14 cellular contexts compared by ENCODE assay signal in the genomic region with DNA sequence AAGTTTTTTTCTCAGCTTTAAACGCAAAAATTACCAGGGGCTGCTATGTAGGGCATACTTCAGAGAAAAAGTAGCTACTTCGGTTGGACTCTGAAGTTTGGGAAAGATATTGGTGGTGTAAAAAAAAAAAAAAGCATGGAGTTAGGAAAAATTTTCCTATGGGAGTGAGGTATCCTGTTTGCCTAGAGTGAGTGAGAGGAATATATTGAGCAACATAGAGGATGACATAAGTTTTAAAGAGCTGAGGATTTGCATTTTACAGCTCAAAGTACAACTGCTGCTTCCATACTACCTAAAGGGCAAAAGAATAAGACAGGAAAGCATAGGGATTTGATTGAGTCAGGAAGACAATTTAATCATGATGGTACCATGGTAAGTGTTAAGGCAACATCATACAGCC. TPM values are rescaled to one million over a fixed set of nuclear protein-coding genes. Genes with fewer than 3 reads are reported as not detected.
A peak's percentile ranks its signal among the peaks of the same experiment; 100 is the strongest.
DNase-seq lines count a peak whose midpoint lies in the region; ATAC-seq and TF ChIP-seq lines count a peak whose summit lies in the region.
"Had no signal": no experiment of that assay in that cellular context is flagged by ENCODE, and none has a peak within 500 bp of the region (broad histone marks: within the 10 kb centered on the region; RNA-seq: fewer than 3 reads in every experiment).

No MANE protein-coding gene starts in this region.

- WGBS in right lobe of liver (ENCODE audit: insufficient coverage, low coverage, low lambda C conversion rate, missing lambda C conversion rate) = 11% methylated on average over 2 of the region's 2 CpGs

- peak; percentile 12 for TF ChIP-seq POLR2A in right lobe of liver (IDR thresholded peaks at IDR 0.05)

- no peaks in the 10 kb centered on the region for H3K27me3 ChIP-seq in left ventricle myocardium inferior (ENCODE audit: low read depth)
- H3K27me3 ChIP-seq in right atrium auricular region = no peaks in the 10 kb centered on the region
- H3K27me3 ChIP-seq in right lobe of liver = no peaks in the 10 kb centered on the region
- H3K27me3 ChIP-seq: ascending aorta, spleen had no signal

- H3K4me3 ChIP-seq in left ventricle myocardium inferior (peak overlapping the region; percentile 68), right atrium auricular region (no peak overlapping the region), right lobe of liver (peak overlapping the region; percentile 40 to 50 (median 40))

- ATAC-seq in right lobe of liver = peak; percentile 61 to 79 (median 74)
- ATAC-seq in GM21825 (IDR thresholded peaks at IDR 0.05; ENCODE audit: unreplicated experiment) = no peak

- H3K36me3 ChIP-seq in left ventricle myocardium inferior = no peaks in the 10 kb centered on the region
- H3K36me3 ChIP-seq in right atrium auricular region = no peaks in the 10 kb centered on the region
- no peaks in the 10 kb centered on the region for H3K36me3 ChIP-seq in right lobe of liver
- H3K36me3 ChIP-seq: ascending aorta, spleen had no signal

- H3K27ac ChIP-seq in left ventricle myocardium inferior (replicated peaks) (no peak overlapping the region), right atrium auricular region (no peak overlapping the region), right lobe of liver (peak overlapping the region in 2 of 3 donors; percentile 53 to 73)
- H3K27ac ChIP-seq: SK-N-MC had no signal

- H3K9me3 ChIP-seq in left ventricle myocardium inferior (replicated peaks) (no peaks in the 10 kb centered on the region), right atrium auricular region (no peaks in the 10 kb centered on the region), right lobe of liver (no peaks in the 10 kb centered on the region)
- H3K9me3 ChIP-seq: ascending aorta had no signal

- H3K4me1 ChIP-seq in left ventricle myocardium inferior (peaks cover 13% of the 10 kb centered on the region), right atrium auricular region (peaks cover 0 to 7% of the 10 kb centered on the region in 2 donors), right lobe of liver (no peaks in the 10 kb centered on the region)
- H3K4me1 ChIP-seq: ascending aorta had no signal

- no peak for TF ChIP-seq CTCF in left ventricle myocardium inferior (IDR thresholded peaks at IDR 0.05; ENCODE audit: borderline replicate concordance)
- no peak for TF ChIP-seq CTCF in right atrium auricular region (IDR thresholded peaks at IDR 0.05)
- no peak for TF ChIP-seq CTCF in right lobe of liver (IDR thresholded peaks at IDR 0.05)

- intact Hi-C loops in left ventricle myocardium inferior (cut with micrococcal nuclease) (no loop called here), right lobe of liver (cut with DNase I) (no loop called here)

- DNase-seq in left ventricle myocardium inferior (no peak), right atrium auricular region (ENCODE audit: low spot score) (no peak), amniotic epithelial cell (ENCODE audit: low read depth) (peak; percentile 23), right lobe of liver (no peak), Ammon's horn (ENCODE audit: low spot score) (no peak), glomerular visceral epithelial cell (ENCODE audit: extremely low spot score) (no peak), NOMO-1 treated with dmso at 0.1 percent for 144 hours (lab: John Stamatoyannopoulos, UW; ENCODE audit: unreplicated experiment) (no peak)
- DNase-seq: GOT3, mammary epithelial cell, NCI-H1105 treated with DMSO at 0.1 percent for 48 hours, spleen had no signal

RNA-seq across cellular contexts. Expression of a gene that starts 7.3 kb away (rescaled TPM):
- total RNA-seq in left ventricle myocardium inferior (4.7 TPM), right atrium auricular region (10 to 100 TPM; 11.4 to 18.6 TPM), right lobe of liver (1 to 10 TPM in 4 of 6 experiments, under 1 TPM in 2; 0.61 to 1.8 (median 1.4) TPM)

RNA-seq across cellular contexts. Expression of a gene that starts 53.7 kb away (rescaled TPM):
- 14.5 TPM for total RNA-seq in left ventricle myocardium inferior
- 10 to 100 TPM; 14.8 to 21.9 TPM for total RNA-seq in right atrium auricular region
- 1 to 10 TPM; 3.4 to 8.3 (median 5.8) TPM for total RNA-seq in right lobe of liver

RNA-seq across cellular contexts. Expression of a gene that starts 59.2 kb away (rescaled TPM):
- 4.0 TPM for total RNA-seq in left ventricle myocardium inferior
- total RNA-seq in right atrium auricular region = 1 to 10 TPM; 7.5 to 7.9 TPM
- 1 to 10 TPM; 4.6 to 8.9 (median 5.7) TPM for total RNA-seq in right lobe of liver

Comparison
In these comparisons a context has a peak if more than half of its experiments do, and no peak if none do; other contexts are left out.
1. H3K4me3 ChIP-seq: peak in left ventricle myocardium inferior (single experiment) and right lobe of liver (3 of 3); none in right atrium auricular region (0 of 2).
2. H3K27ac ChIP-seq: peak in right lobe of liver (2 of 3); none in left ventricle myocardium inferior (single experiment) and right atrium auricular region (0 of 2).